15 cellular contexts compared by ENCODE assay signal in the genomic region with DNA sequence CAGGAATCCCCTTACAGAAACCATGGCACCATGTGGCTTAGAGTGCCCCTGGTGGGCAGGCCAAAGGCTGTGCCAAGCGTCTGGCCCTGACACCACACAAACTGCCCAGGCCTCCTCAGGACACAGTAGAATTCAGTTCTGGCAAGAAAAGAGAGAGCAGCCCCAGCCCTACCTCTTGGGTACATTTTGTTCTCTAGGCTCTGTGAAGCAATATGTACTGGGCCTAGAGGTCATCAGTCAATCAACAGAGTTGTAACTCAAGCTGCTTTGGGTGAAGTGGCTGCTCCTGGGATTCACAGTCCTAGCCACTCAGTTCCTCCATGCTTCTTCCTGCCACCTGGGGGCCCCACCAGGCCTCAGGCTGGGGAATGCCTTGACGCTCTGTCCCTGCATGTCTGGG.
DNase-seq lines count a peak whose midpoint lies in the region; ATAC-seq and TF ChIP-seq lines count a peak whose summit lies in the region.
"Had no signal": no experiment of that assay in that cellular context is flagged by ENCODE, and none has a peak within 500 bp of the region (broad histone marks: within the 10 kb centered on the region; RNA-seq: fewer than 3 reads in every experiment).

No MANE protein-coding gene starts in this region.

- H3K36me3 ChIP-seq in GM23338 (ENCODE audit: insufficient read depth) (no peaks in the 10 kb centered on the region), RWPE2 (ENCODE audit: low read depth) (no peaks in the 10 kb centered on the region), gastrocnemius medialis (no peaks in the 10 kb centered on the region)
- H3K36me3 ChIP-seq: BLaER1 had no signal

- ATAC-seq in GM23338: peak; percentile 45
- ATAC-seq in RWPE2 (ENCODE audit: low read depth): no peak
- peak; percentile 67 to 74 for ATAC-seq in gastrocnemius medialis
- no peak for ATAC-seq in GM18498 (IDR thresholded peaks at IDR 0.05; ENCODE audit: unreplicated experiment)
- ATAC-seq: Panc1; stimulated activated memory B cell treated with anti-CD40 and anti-IgM and Interleukin-4, amounts not matched to agents 10 μg/mL and 1 μg/mL and 100 μg/mL, for 72 hours had no signal

- intact Hi-C loops in gastrocnemius medialis (cut with DNase I; ENCODE audit: low total_unique reads): no loop called here
- intact Hi-C loops in CD14-positive monocyte (cut with micrococcal nuclease): loop anchor here in 1 of 2 donors (10.0 kb wide), 1 partner anchor 160 kb away; a partner anchor contains a TSS

- no peak overlapping the region for H3K4me2 ChIP-seq in GM23338
- H3K4me2 ChIP-seq: BLaER1 had no signal

- H3K27ac Mint-ChIP-seq in GM23338: no peak overlapping the region
- H3K27ac Mint-ChIP-seq in CD14-positive monocyte: peak overlapping the region in 1 of 7 donors; percentile 48
- H3K27ac Mint-ChIP-seq: stimulated activated memory B cell treated with anti-CD40 and anti-IgM and Interleukin-4, amounts not matched to agents 10 μg/mL and 1 μg/mL and 100 μg/mL, for 72 hours had no signal

- H3K4me3 ChIP-seq in GM23338 (no peak overlapping the region), RWPE2 (ENCODE audit: severe bottlenecking) (no peak overlapping the region), fibroblast of mammary gland (ENCODE audit: control insufficient read depth, low read depth, low read length) (no peak overlapping the region), gastrocnemius medialis (no peak overlapping the region)
- H3K4me3 ChIP-seq: BLaER1 had no signal

- H3K4me1 ChIP-seq in GM23338 (ENCODE audit: insufficient read depth): no peaks in the 10 kb centered on the region
- H3K4me1 ChIP-seq in RWPE2 (ENCODE audit: insufficient read depth, poor library complexity, severe bottlenecking): peaks cover 18% of the 10 kb centered on the region
- no peaks in the 10 kb centered on the region for H3K4me1 ChIP-seq in gastrocnemius medialis

- in situ Hi-C loops in gastrocnemius medialis (cut with MboI; ENCODE audit: low sequenced_read_pairs in 4 of 4): loop anchor here in 1 of 4 donors (25.0 kb wide), 1 partner anchor 243 kb away; no protein-coding TSS in a partner anchor

- no peak overlapping the region for H2AFZ ChIP-seq in GM23338

- no peaks in the 10 kb centered on the region for H4K20me1 ChIP-seq in GM23338 (replicated peaks; ENCODE audit: insufficient read depth)
- H4K20me1 ChIP-seq: BLaER1 had no signal

- no peaks in the 10 kb centered on the region for H3K79me2 ChIP-seq in GM23338 (replicated peaks; ENCODE audit: insufficient read depth)

- no peak overlapping the region for H3K4me3 Mint-ChIP-seq in GM23338
- no peak overlapping the region for H3K4me3 Mint-ChIP-seq in CD14-positive monocyte
- H3K4me3 Mint-ChIP-seq: stimulated activated memory B cell treated with anti-CD40 and anti-IgM and Interleukin-4, amounts not matched to agents 10 μg/mL and 1 μg/mL and 100 μg/mL, for 72 hours had no signal

- H3K27ac ChIP-seq in GM23338 (ENCODE audit: low read depth) (no peak overlapping the region), RWPE2 (ENCODE audit: poor library complexity, severe bottlenecking) (peak overlapping the region; percentile 8), gastrocnemius medialis (no peak overlapping the region)
- H3K27ac ChIP-seq: BLaER1 had no signal

- no peaks in the 10 kb centered on the region for H3K9me3 Mint-ChIP-seq in GM23338
- peaks cover 0 to 4% (median 2%) of the 10 kb centered on the region in 7 donors for H3K9me3 Mint-ChIP-seq in CD14-positive monocyte
- H3K9me3 Mint-ChIP-seq: stimulated activated memory B cell treated with anti-CD40 and anti-IgM and Interleukin-4, amounts not matched to agents 10 μg/mL and 1 μg/mL and 100 μg/mL, for 72 hours had no signal

- no peaks in the 10 kb centered on the region for H3K27me3 ChIP-seq in GM23338 (ENCODE audit: insufficient read depth)
- H3K27me3 ChIP-seq in RWPE2 (ENCODE audit: insufficient read depth, poor library complexity, severe bottlenecking): no peaks in the 10 kb centered on the region
- no peaks in the 10 kb centered on the region for H3K27me3 ChIP-seq in gastrocnemius medialis
- H3K27me3 ChIP-seq: BLaER1 had no signal

- no peaks in the 10 kb centered on the region for H3F3A ChIP-seq in GM23338 (replicated peaks; ENCODE audit: low read depth)

- no peaks in the 10 kb centered on the region for H3K27me3 Mint-ChIP-seq in GM23338 (ENCODE audit: insufficient read depth, low read depth, poor library complexity)
- no peaks in the 10 kb centered on the region for H3K27me3 Mint-ChIP-seq in CD14-positive monocyte (ENCODE audit: low read depth in 3 of 3)
- H3K27me3 Mint-ChIP-seq: stimulated activated memory B cell treated with anti-CD40 and anti-IgM and Interleukin-4, amounts not matched to agents 10 μg/mL and 1 μg/mL and 100 μg/mL, for 72 hours had no signal

- TF ChIP-seq POLR2A in gastrocnemius medialis (IDR thresholded peaks at IDR 0.05): no peak

- H3K36me3 Mint-ChIP-seq in GM23338 (ENCODE audit: low read depth): no peaks in the 10 kb centered on the region
- H3K36me3 Mint-ChIP-seq in CD14-positive monocyte: peaks cover 0 to 2% of the 10 kb centered on the region in 2 donors
- H3K36me3 Mint-ChIP-seq: stimulated activated memory B cell treated with anti-CD40 and anti-IgM and Interleukin-4, amounts not matched to agents 10 μg/mL and 1 μg/mL and 100 μg/mL, for 72 hours had no signal

- peak; percentile 0 to 40; a peak in 2 of 4 replicates for TF ChIP-seq CTCF in GM23338 (conservative IDR thresholded peaks at IDR 0.05; ENCODE audit: low read depth in 2 of 2)
- peak; percentile 16 for TF ChIP-seq CTCF in RWPE2 (IDR thresholded peaks at IDR 0.05; ENCODE audit: poor library complexity, severe bottlenecking)
- peak; percentile 4 for TF ChIP-seq CTCF in fibroblast of mammary gland (conservative IDR thresholded peaks at IDR 0.05; ENCODE audit: control insufficient read depth, insufficient read depth, low read depth, low read length)
- TF ChIP-seq CTCF in gastrocnemius medialis (IDR thresholded peaks at IDR 0.05 in 4 of 5, conservative IDR thresholded peaks at IDR 0.05 in 1 of 5): no peak
- no peak for TF ChIP-seq CTCF in CD14-positive monocyte (IDR thresholded peaks at IDR 0.05)

- DNase-seq in GM23338 (ENCODE audit: low spot score) (peak; percentile 2), RWPE2 (ENCODE audit: low spot score) (no peak), fibroblast of mammary gland (ENCODE audit: low read depth) (peak; percentile 74), gastrocnemius medialis (peak in 1 of 2 donors; percentile 40), CD14-positive monocyte (ENCODE audit: low spot score) (no peak), cerebellar nuclear complex (lab: John Stamatoyannopoulos, UW) (no peak), SKM-1 (lab: John Stamatoyannopoulos, UW; ENCODE audit: unreplicated experiment) (no peak)
- DNase-seq: effector CD4-positive, alpha-beta T cell; NCI-H2081; NCI-H526 treated with DMSO at 0.1 percent for 48 hours; small intestine had no signal

- H3K9me2 ChIP-seq in GM23338 (ENCODE audit: insufficient read depth): no peaks in the 10 kb centered on the region

- H3K9me3 ChIP-seq in RWPE2 (ENCODE audit: severe bottlenecking) (no peaks in the 10 kb centered on the region), gastrocnemius medialis (no peaks in the 10 kb centered on the region)

- H3K4me1 Mint-ChIP-seq in GM23338 (no peaks in the 10 kb centered on the region), CD14-positive monocyte (peaks cover 26% of the 10 kb centered on the region)

TF ChIP-seq in GM23338, 12 proteins besides CTCF, POLR2A, EP300 and RAD21:
- TF ChIP-seq, protein P1, sequence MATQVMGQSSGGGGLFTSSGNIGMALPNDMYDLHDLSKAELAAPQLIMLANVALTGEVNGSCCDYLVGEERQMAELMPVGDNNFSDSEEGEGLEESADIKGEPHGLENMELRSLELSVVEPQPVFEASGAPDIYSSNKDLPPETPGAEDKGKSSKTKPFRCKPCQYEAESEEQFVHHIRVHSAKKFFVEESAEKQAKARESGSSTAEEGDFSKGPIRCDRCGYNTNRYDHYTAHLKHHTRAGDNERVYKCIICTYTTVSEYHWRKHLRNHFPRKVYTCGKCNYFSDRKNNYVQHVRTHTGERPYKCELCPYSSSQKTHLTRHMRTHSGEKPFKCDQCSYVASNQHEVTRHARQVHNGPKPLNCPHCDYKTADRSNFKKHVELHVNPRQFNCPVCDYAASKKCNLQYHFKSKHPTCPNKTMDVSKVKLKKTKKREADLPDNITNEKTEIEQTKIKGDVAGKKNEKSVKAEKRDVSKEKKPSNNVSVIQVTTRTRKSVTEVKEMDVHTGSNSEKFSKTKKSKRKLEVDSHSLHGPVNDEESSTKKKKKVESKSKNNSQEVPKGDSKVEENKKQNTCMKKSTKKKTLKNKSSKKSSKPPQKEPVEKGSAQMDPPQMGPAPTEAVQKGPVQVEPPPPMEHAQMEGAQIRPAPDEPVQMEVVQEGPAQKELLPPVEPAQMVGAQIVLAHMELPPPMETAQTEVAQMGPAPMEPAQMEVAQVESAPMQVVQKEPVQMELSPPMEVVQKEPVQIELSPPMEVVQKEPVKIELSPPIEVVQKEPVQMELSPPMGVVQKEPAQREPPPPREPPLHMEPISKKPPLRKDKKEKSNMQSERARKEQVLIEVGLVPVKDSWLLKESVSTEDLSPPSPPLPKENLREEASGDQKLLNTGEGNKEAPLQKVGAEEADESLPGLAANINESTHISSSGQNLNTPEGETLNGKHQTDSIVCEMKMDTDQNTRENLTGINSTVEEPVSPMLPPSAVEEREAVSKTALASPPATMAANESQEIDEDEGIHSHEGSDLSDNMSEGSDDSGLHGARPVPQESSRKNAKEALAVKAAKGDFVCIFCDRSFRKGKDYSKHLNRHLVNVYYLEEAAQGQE (IDR thresholded peaks at IDR 0.05; ENCODE audit: unreplicated experiment): no peak

Comparison
In these comparisons a context has a peak if more than half of its experiments do, and no peak if none do; other contexts are left out.
1. ATAC-seq: peak in GM23338 (single experiment) and gastrocnemius medialis (2 of 2); none in RWPE2 (single experiment) and GM18498 (single experiment).
2. DNase-seq: peak in GM23338 (single experiment) and fibroblast of mammary gland (single experiment); none in RWPE2 (single experiment), CD14-positive monocyte (single experiment), cerebellar nuclear complex (0 of 2) and SKM-1 (single experiment).
3. CTCF ChIP-seq: peak in GM23338 (2 of 2), RWPE2 (single experiment) and fibroblast of mammary gland (single experiment); none in gastrocnemius medialis (0 of 5) and CD14-positive monocyte (single experiment).